Comparison of ENCODE assay signal across 8 cellular contexts in the genomic region with DNA sequence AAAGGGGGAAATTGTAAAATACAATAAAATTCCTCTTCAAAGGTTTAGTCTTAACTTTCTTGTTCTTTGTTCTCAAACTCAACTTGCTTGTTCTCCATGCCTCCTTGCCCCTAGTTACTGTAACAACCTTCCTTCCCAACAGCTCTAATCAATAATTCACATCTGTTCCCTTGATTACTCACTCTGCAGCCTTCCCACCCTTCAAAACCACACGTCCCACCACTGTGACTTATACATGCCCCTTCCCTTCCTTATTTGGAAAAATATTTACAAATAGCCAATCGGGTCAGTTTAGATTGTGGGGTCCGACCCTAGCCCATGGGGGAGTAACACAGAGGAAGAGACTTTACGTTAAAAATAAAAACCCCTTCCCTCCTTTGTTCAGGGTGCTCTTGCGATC. TPM values are rescaled to one million over a fixed set of nuclear protein-coding genes. Genes with fewer than 3 reads are reported as not detected.
DNase-seq lines count a peak whose midpoint lies in the region; ATAC-seq and TF ChIP-seq lines count a peak whose summit lies in the region.

No MANE protein-coding gene starts in this region.

- peak overlapping the region; percentile 96 for H3K27ac Mint-ChIP-seq in activated naive CD8-positive, alpha-beta T cell treated with anti-CD3 and anti-CD28 coated beads for 36 hours
- H3K27ac Mint-ChIP-seq in immature natural killer cell, result peak overlapping the region; percentile 85 to 96 (median 93)

- DNase-seq in LNCaP clone FGC (ENCODE audit: low read depth) (no peak), immature natural killer cell (no peak), activated gamma-delta T cell (lab: John Stamatoyannopoulos, UW) (no peak)
- DNase-seq in activated naive CD8-positive, alpha-beta T cell treated with anti-CD3 and anti-CD28 coated beads for 36 hours, result peak; percentile 16

- no peaks in the 10 kb centered on the region for H3K36me3 ChIP-seq in stomach smooth muscle (ENCODE audit: control insufficient read depth in 2 of 2, insufficient read depth in 2 of 2, low read length in 2 of 2)

- peaks cover 64% of the 10 kb centered on the region for H3K36me3 Mint-ChIP-seq in activated naive CD8-positive, alpha-beta T cell treated with anti-CD3 and anti-CD28 coated beads for 36 hours
- peaks cover 3 to 6% (median 5%) of the 10 kb centered on the region in 3 donors for H3K36me3 Mint-ChIP-seq in immature natural killer cell

- peak overlapping the region; percentile 52 to 71 for H3K9ac ChIP-seq in stomach smooth muscle (ENCODE audit: low read length in 2 of 2)

- ATAC-seq in HG03175 (IDR thresholded peaks at IDR 0.05; ENCODE audit: unreplicated experiment), result no peak
- ATAC-seq in GM19035 (IDR thresholded peaks at IDR 0.05; ENCODE audit: unreplicated experiment), result no peak

- no peaks in the 10 kb centered on the region for H3K9me3 ChIP-seq in stomach smooth muscle (ENCODE audit: control insufficient read depth in 2 of 2, low read length in 2 of 2)

- no peaks in the 10 kb centered on the region for H3K27me3 Mint-ChIP-seq in activated naive CD8-positive, alpha-beta T cell treated with anti-CD3 and anti-CD28 coated beads for 36 hours
- peaks cover 0 to 7% (median 4%) of the 10 kb centered on the region in 3 donors for H3K27me3 Mint-ChIP-seq in immature natural killer cell (ENCODE audit: low read depth in 3 of 3)

- H3K27ac ChIP-seq in stomach smooth muscle (ENCODE audit: low read length), result no peak overlapping the region

- H3K4me1 ChIP-seq in stomach smooth muscle (ENCODE audit: control insufficient read depth, insufficient read depth, low read length), result no peaks in the 10 kb centered on the region

- no peaks in the 10 kb centered on the region for H3K27me3 ChIP-seq in stomach smooth muscle (ENCODE audit: control insufficient read depth in 1 of 2, insufficient read depth in 2 of 2, low read length in 2 of 2)

- H3K4me3 Mint-ChIP-seq in activated naive CD8-positive, alpha-beta T cell treated with anti-CD3 and anti-CD28 coated beads for 36 hours, result peak overlapping the region; percentile 97
- peak overlapping the region; percentile 96 to 99 (median 99) for H3K4me3 Mint-ChIP-seq in immature natural killer cell

- H3K4me3 ChIP-seq in GM08714 (ENCODE audit: low read length) (peak overlapping the region; percentile 77; the same call in 1 of the 2 replicates), LNCaP clone FGC (ENCODE audit: low read depth, low read length) (peak overlapping the region; percentile 60), stomach smooth muscle (ENCODE audit: low read length in 2 of 2) (peak overlapping the region; percentile 80 to 91)

- H3K4me1 Mint-ChIP-seq in activated naive CD8-positive, alpha-beta T cell treated with anti-CD3 and anti-CD28 coated beads for 36 hours, result peaks cover 19% of the 10 kb centered on the region
- peaks cover 17 to 31% of the 10 kb centered on the region in 2 donors for H3K4me1 Mint-ChIP-seq in immature natural killer cell

- H3K9me3 Mint-ChIP-seq in activated naive CD8-positive, alpha-beta T cell treated with anti-CD3 and anti-CD28 coated beads for 36 hours, result peaks cover 46% of the 10 kb centered on the region
- H3K9me3 Mint-ChIP-seq in immature natural killer cell, result peaks cover 8 to 37% (median 33%) of the 10 kb centered on the region in 6 donors

- TF ChIP-seq CTCF in LNCaP clone FGC (IDR thresholded peaks at IDR 0.05; ENCODE audit: control insufficient read depth, extremely low read depth, insufficient read depth), result no peak

RNA-seq across cellular contexts. Expression of a gene that starts 0.6 kb away (rescaled TPM):
- total RNA-seq in activated naive CD8-positive, alpha-beta T cell treated with anti-CD3 and anti-CD28 coated beads for 36 hours, result 10 to 100 TPM; 15.9 to 17.3 TPM
- 1 to 10 TPM; 2.8 to 5.3 (median 4.8) TPM for polyA plus RNA-seq in immature natural killer cell

RNA-seq across cellular contexts. Expression of a gene that starts 34.4 kb away (rescaled TPM):
- total RNA-seq in activated naive CD8-positive, alpha-beta T cell treated with anti-CD3 and anti-CD28 coated beads for 36 hours, result 10 to 100 TPM; 13.8 to 16.6 TPM
- polyA plus RNA-seq in immature natural killer cell, result 1 to 10 TPM; 3.5 to 6.9 (median 5.8) TPM
